ENCODE assay signal across 1 cellular context in the genomic region with DNA sequence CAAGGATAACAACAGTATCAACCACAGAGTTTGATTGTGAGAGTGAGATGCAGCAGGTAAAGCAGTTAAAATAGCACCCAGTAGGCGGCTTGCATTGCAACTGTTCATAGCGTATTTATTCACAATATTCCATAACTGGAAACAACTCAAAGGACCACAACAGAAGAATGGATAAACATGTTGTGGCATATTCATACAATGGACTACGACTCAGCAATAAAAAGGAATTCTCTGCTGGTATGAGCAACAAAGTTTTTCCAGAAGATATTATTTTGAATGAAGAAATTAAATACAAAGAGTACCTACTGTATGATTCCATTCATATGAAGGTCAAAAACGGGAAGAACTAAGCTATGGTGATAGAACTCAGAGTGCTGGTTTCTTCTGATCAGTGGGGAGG.
TF ChIP-seq lines count a peak whose summit lies in the region.

No MANE protein-coding gene starts in this region.

TF ChIP-seq in HepG2, 621 proteins besides CTCF, POLR2A, EP300 and RAD21:
- TF ChIP-seq ZBTB20 (CRISPR knock-in tag; IDR thresholded peaks at IDR 0.05; ENCODE audit: borderline replicate concordance, low read depth) (no peak), HOXA3 (CRISPR knock-in tag; IDR thresholded peaks at IDR 0.05) (no peak), NFE2L2 (IDR thresholded peaks at IDR 0.05; ENCODE audit: low read length) (no peak), ZBTB7B (CRISPR knock-in tag; IDR thresholded peaks at IDR 0.05) (no peak), JUND (CRISPR knock-in tag; IDR thresholded peaks at IDR 0.05) (no peak), POLR2G (IDR thresholded peaks at IDR 0.05; ENCODE audit: low read depth, low read length) (no peak), MAFK (conservative IDR thresholded peaks at IDR 0.05 in 1 of 2, IDR thresholded peaks at IDR 0.05 in 1 of 2; ENCODE audit: low read length in 2 of 2) (peak; percentile 31 to 43; a peak in 3 of 4 replicates)
- TF ChIP-seq, protein P1, sequence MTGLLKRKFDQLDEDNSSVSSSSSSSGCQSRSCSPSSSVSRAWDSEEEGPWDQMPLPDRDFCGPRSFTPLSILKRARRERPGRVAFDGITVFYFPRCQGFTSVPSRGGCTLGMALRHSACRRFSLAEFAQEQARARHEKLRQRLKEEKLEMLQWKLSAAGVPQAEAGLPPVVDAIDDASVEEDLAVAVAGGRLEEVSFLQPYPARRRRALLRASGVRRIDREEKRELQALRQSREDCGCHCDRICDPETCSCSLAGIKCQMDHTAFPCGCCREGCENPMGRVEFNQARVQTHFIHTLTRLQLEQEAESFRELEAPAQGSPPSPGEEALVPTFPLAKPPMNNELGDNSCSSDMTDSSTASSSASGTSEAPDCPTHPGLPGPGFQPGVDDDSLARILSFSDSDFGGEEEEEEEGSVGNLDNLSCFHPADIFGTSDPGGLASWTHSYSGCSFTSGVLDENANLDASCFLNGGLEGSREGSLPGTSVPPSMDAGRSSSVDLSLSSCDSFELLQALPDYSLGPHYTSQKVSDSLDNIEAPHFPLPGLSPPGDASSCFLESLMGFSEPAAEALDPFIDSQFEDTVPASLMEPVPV (CRISPR knock-in tag; IDR thresholded peaks at IDR 0.05) = no peak
